Comparison of ENCODE assay signal across 28 cellular contexts in genomic region chrX:94635003-94635402, GRCh38.
"Had no signal": no experiment of that assay in that cellular context is flagged by ENCODE, and none has a peak within 500 bp of the region (broad histone marks: within the 10 kb centered on the region; RNA-seq: fewer than 3 reads in every experiment).

No MANE protein-coding gene starts in this region.

- H3K27ac Mint-ChIP-seq: dendritic cell treated with granulocyte-macrophage colony-stimulating factor and Interleukin-4, amounts not matched to agents 40 ng/mL and 50 ng/mL, for 4 days; effector memory CD8-positive, alpha-beta T cell; endodermal cell had no signal

- H3K27ac ChIP-seq: colonic mucosa, coronary artery, dorsolateral prefrontal cortex, epithelial cell of prostate, esophagus muscularis mucosa, esophagus squamous epithelium, foreskin keratinocyte, gastrocnemius medialis, gastroesophageal sphincter, heart left ventricle, heart right ventricle, hepatocyte had no signal

- H3K79me2 ChIP-seq: hepatocyte had no signal

- H3K27me3 Mint-ChIP-seq: dendritic cell treated with granulocyte-macrophage colony-stimulating factor and Interleukin-4, amounts not matched to agents 40 ng/mL and 50 ng/mL, for 4 days; effector memory CD8-positive, alpha-beta T cell had no signal

- H3K4me3 Mint-ChIP-seq: dendritic cell treated with granulocyte-macrophage colony-stimulating factor and Interleukin-4, amounts not matched to agents 40 ng/mL and 50 ng/mL, for 4 days; effector memory CD8-positive, alpha-beta T cell; endodermal cell had no signal

- H3K4me1 ChIP-seq: colonic mucosa, esophagus muscularis mucosa, esophagus squamous epithelium, foreskin keratinocyte, gastrocnemius medialis, gastroesophageal sphincter, heart left ventricle, heart right ventricle had no signal

- ATAC-seq: effector memory CD8-positive, alpha-beta T cell; esophagus mucosa; foreskin keratinocyte; gastrocnemius medialis; gastroesophageal sphincter; heart left ventricle; heart right ventricle had no signal

- H3K4me2 ChIP-seq: hepatocyte had no signal

- H3K36me3 ChIP-seq: colonic mucosa, esophagus muscularis mucosa, esophagus squamous epithelium, gastrocnemius medialis, gastroesophageal sphincter, heart left ventricle, heart right ventricle had no signal

- FAIRE-seq: endometrium, frontal cortex had no signal

- H3K9me3 ChIP-seq: colonic mucosa, gastrocnemius medialis, gastroesophageal sphincter had no signal

- H3K4me3 ChIP-seq: colonic mucosa, coronary artery, dorsolateral prefrontal cortex, esophagus muscularis mucosa, esophagus squamous epithelium, gastrocnemius medialis, gastroesophageal sphincter, heart left ventricle, heart right ventricle, hepatocyte had no signal

- DNase-seq: colonic mucosa; cortex of kidney; dermis blood vessel endothelial cell; dorsolateral prefrontal cortex; effector CD4-positive, alpha-beta T cell; effector CD8-positive, alpha-beta T cell; effector memory CD4-positive, alpha-beta T cell; effector memory CD8-positive, alpha-beta T cell; endodermal cell; erythroblast; esophagus squamous epithelium; foreskin fibroblast; foreskin keratinocyte; foreskin melanocyte; gastrocnemius medialis; glutamatergic neuron; head of caudate nucleus; heart left ventricle; heart right ventricle had no signal

- H2AFZ ChIP-seq: hepatocyte had no signal

- H3K27me3 ChIP-seq: colonic mucosa, esophagus muscularis mucosa, foreskin keratinocyte, gastrocnemius medialis, gastroesophageal sphincter, heart left ventricle, hepatocyte had no signal
